In genomic region chr19:13693933-13694332, GRCh38 we compare ENCODE assay signal across 15 cellular contexts.
"Had no signal": no experiment of that assay in that cellular context is flagged by ENCODE, and none has a peak within 500 bp of the region (broad histone marks: within the 10 kb centered on the region; RNA-seq: fewer than 3 reads in every experiment).

No MANE protein-coding gene starts in this region.

- DNase-seq: activated effector memory CD4-positive, alpha-beta T cell treated with Interleukin-2 at 50 U/mL for 16 hours; activated T-cell treated with anti-CD3 and anti-CD28 coated beads, Interleukin-2, amount 50 U/mL, for 1 hour; amygdala; cerebellar nuclear complex; effector memory CD8-positive, alpha-beta T cell; kidney; mesendoderm; sigmoid colon; stimulated activated CD4-positive, alpha-beta T cell treated with anti-CD3 and anti-CD28 coated beads, Interleukin-2, amount 100 ng/mL, for 24 hours; stimulated activated naive CD4-positive, alpha-beta T cell had no signal

- H3K4me3 Mint-ChIP-seq: activated naive CD8-positive, alpha-beta T cell; dendritic cell treated with granulocyte-macrophage colony-stimulating factor and Interleukin-4, amounts not matched to agents 40 ng/mL and 50 ng/mL, for 4 days; effector memory CD8-positive, alpha-beta T cell; nephron; type B pancreatic cell had no signal

- H3K36me3 Mint-ChIP-seq: type B pancreatic cell had no signal

- H3K9me3 Mint-ChIP-seq: dendritic cell treated with granulocyte-macrophage colony-stimulating factor and Interleukin-4, amounts not matched to agents 40 ng/mL and 50 ng/mL, for 4 days; effector memory CD8-positive, alpha-beta T cell; type B pancreatic cell had no signal

- FAIRE-seq: kidney had no signal

- ATAC-seq: effector memory CD8-positive, alpha-beta T cell; gastroesophageal sphincter had no signal

- H3K27ac Mint-ChIP-seq: activated naive CD8-positive, alpha-beta T cell; dendritic cell treated with granulocyte-macrophage colony-stimulating factor and Interleukin-4, amounts not matched to agents 40 ng/mL and 50 ng/mL, for 4 days; effector memory CD8-positive, alpha-beta T cell; nephron; type B pancreatic cell had no signal
